Comparison of ENCODE assay signal across 1 cellular context in genomic region chr5:1662559-1663043, GRCh38.
TF ChIP-seq lines count a peak whose summit lies in the region.

No MANE protein-coding gene starts in this region.

TF ChIP-seq in IMR-90, 13 proteins besides CTCF, POLR2A, EP300 and RAD21 (continued from another document):
- TF ChIP-seq SMC3 (IDR thresholded peaks at IDR 0.05; ENCODE audit: low read depth, low read length) (no peak), RCOR1 (IDR thresholded peaks at IDR 0.05; ENCODE audit: insufficient replicate concordance, low read length) (no peak), CEBPB (IDR thresholded peaks at IDR 0.05; ENCODE audit: low read depth, low read length) (no peak), BHLHE40 (IDR thresholded peaks at IDR 0.05; ENCODE audit: low read depth, low read length) (no peak)
